1 cellular context compared by ENCODE assay signal in genomic region chr7:27209933-27210440, GRCh38.
TF ChIP-seq lines count a peak whose summit lies in the region.

No MANE protein-coding gene starts in this region.

TF ChIP-seq in HEK293T, 16 proteins besides CTCF, POLR2A, EP300 and RAD21:
- TF ChIP-seq CTBP1 (IDR thresholded peaks at IDR 0.05; ENCODE audit: borderline replicate concordance) = no peak
- TF ChIP-seq FOXK2 (IDR thresholded peaks at IDR 0.05) = no peak
- TF ChIP-seq HDGF (IDR thresholded peaks at IDR 0.05; ENCODE audit: borderline replicate concordance) = no peak
- no peak for TF ChIP-seq ELF4 (IDR thresholded peaks at IDR 0.05)
- TF ChIP-seq PKNOX1 (IDR thresholded peaks at IDR 0.05) = no peak
- TF ChIP-seq TARDBP (IDR thresholded peaks at IDR 0.05) = no peak
- no peak for TF ChIP-seq SUZ12 (IDR thresholded peaks at IDR 0.05)
- TF ChIP-seq ZNF384 (IDR thresholded peaks at IDR 0.05) = no peak
- TF ChIP-seq SP1 (IDR thresholded peaks at IDR 0.05) = no peak
- TF ChIP-seq FOXM1 (IDR thresholded peaks at IDR 0.05; ENCODE audit: borderline replicate concordance) = no peak
- no peak for TF ChIP-seq NFRKB (IDR thresholded peaks at IDR 0.05)
- TF ChIP-seq FOXA1 (IDR thresholded peaks at IDR 0.05) = no peak
- no peak for TF ChIP-seq LEF1 (IDR thresholded peaks at IDR 0.05; ENCODE audit: borderline replicate concordance)
- TF ChIP-seq L3MBTL2 (conservative IDR thresholded peaks at IDR 0.05) = no peak
- no peak for TF ChIP-seq BHLHE40 (IDR thresholded peaks at IDR 0.05; ENCODE audit: borderline replicate concordance)
- no peak for TF ChIP-seq ARNT (IDR thresholded peaks at IDR 0.05)
